Comparison of ENCODE assay signal across 8 cellular contexts in genomic region chr2:9143264-9143815, GRCh38.
A peak's percentile ranks its signal among the peaks of the same experiment; 100 is the strongest.
DNase-seq lines count a peak whose midpoint lies in the region; ATAC-seq and TF ChIP-seq lines count a peak whose summit lies in the region.

No MANE protein-coding gene starts in this region.

- DNase-seq in heart left ventricle (no peak), right cardiac atrium (no peak), breast epithelium (ENCODE audit: low spot score in 2 of 2) (no peak), upper lobe of right lung (no peak), COLO829 (ENCODE audit: low spot score) (no peak), GM03348 (ENCODE audit: low spot score) (no peak)
- DNase-seq in stimulated activated naive CD4-positive, alpha-beta T cell treated with Interleukin-2 at 50 U/mL for 16 hours (lab: John Stamatoyannopoulos, UW), result no peak

- peak overlapping the region in 10 of 12 donors; percentile 10 to 74 (median 59) for H3K27ac ChIP-seq in heart left ventricle
- H3K27ac ChIP-seq in right cardiac atrium (ENCODE audit: low read length), result no peak overlapping the region
- H3K27ac ChIP-seq in breast epithelium, result peak overlapping the region in 1 of 2 donors; percentile 8
- no peak overlapping the region for H3K27ac ChIP-seq in upper lobe of right lung

- 67 to 81% (median 75%) methylated on average over 10 to 11 of the region's 11 CpGs for WGBS in heart left ventricle, 4 donors
- 72% methylated on average over 11 of the region's 11 CpGs for WGBS in right cardiac atrium

- peaks cover 0 to 17% (median 10%) of the 10 kb centered on the region in 12 donors for H3K4me1 ChIP-seq in heart left ventricle
- H3K4me1 ChIP-seq in right cardiac atrium (ENCODE audit: control insufficient read depth, insufficient read depth, low read length), result no peaks in the 10 kb centered on the region
- peaks cover 4% of the 10 kb centered on the region in 2 donors for H3K4me1 ChIP-seq in breast epithelium
- H3K4me1 ChIP-seq in mucosa of stomach (ENCODE audit: control insufficient read depth, insufficient read depth, low read length), result peaks cover 49% of the 10 kb centered on the region
- peaks cover 6% of the 10 kb centered on the region for H3K4me1 ChIP-seq in upper lobe of right lung

- TF ChIP-seq CTCF in heart left ventricle (IDR thresholded peaks at IDR 0.05) (no peak), breast epithelium (IDR thresholded peaks at IDR 0.05) (no peak), upper lobe of right lung (IDR thresholded peaks at IDR 0.05) (no peak)

- H3K9me3 ChIP-seq in heart left ventricle, result no peaks in the 10 kb centered on the region
- no peaks in the 10 kb centered on the region for H3K9me3 ChIP-seq in right cardiac atrium (ENCODE audit: control insufficient read depth, low read length)
- no peaks in the 10 kb centered on the region for H3K9me3 ChIP-seq in breast epithelium
- no peaks in the 10 kb centered on the region for H3K9me3 ChIP-seq in mucosa of stomach (ENCODE audit: control insufficient read depth, low read length)
- no peaks in the 10 kb centered on the region for H3K9me3 ChIP-seq in upper lobe of right lung

- ATAC-seq in heart left ventricle, result peak in 1 of 4 donors; percentile 1
- no peak for ATAC-seq in right cardiac atrium
- no peak for ATAC-seq in upper lobe of right lung

- H3K9ac ChIP-seq in mucosa of stomach (ENCODE audit: low read length), result peak overlapping the region; percentile 22

- TF ChIP-seq POLR2A in heart left ventricle (IDR thresholded peaks at IDR 0.05) (no peak), breast epithelium (IDR thresholded peaks at IDR 0.05) (no peak)

- intact Hi-C loops in heart left ventricle (cut with DNase I), result loop anchor here in 9 of 10 donors (1.0 to 10.0 kb wide), 14 partner anchors 49 to 329 kb away; partner anchors contain the start of genes ASAP2 (in 3 of the 9), CPSF3 (in 3 of the 9), ITGB1BP1 (in 3 of the 9) and IAH1 (in 1 of the 9)
- intact Hi-C loops in right cardiac atrium (cut with DNase I), result loop anchor here (2.0 to 10.0 kb wide), 4 partner anchors 61 to 201 kb away; partner anchors contain the start of gene ASAP2 (in 1 of the 4)
- intact Hi-C loops in breast epithelium (cut with DNase I; ENCODE audit: low total_unique reads), result loop anchor here (10.0 kb wide), 1 partner anchor 201 kb away; no protein-coding TSS in a partner anchor
- intact Hi-C loops in upper lobe of right lung (cut with DNase I), result no loop called here

- H3K27me3 ChIP-seq in heart left ventricle, result peaks cover 0 to 4% (median 0%) of the 10 kb centered on the region in 9 donors
- no peaks in the 10 kb centered on the region for H3K27me3 ChIP-seq in right cardiac atrium (ENCODE audit: control insufficient read depth, insufficient read depth)
- no peaks in the 10 kb centered on the region for H3K27me3 ChIP-seq in breast epithelium
- no peaks in the 10 kb centered on the region for H3K27me3 ChIP-seq in mucosa of stomach (ENCODE audit: control insufficient read depth, insufficient read depth, low read length)
- no peaks in the 10 kb centered on the region for H3K27me3 ChIP-seq in upper lobe of right lung

- H3K4me3 ChIP-seq in heart left ventricle (peak overlapping the region in 9 of 12 donors; percentile 14 to 46 (median 30)), right cardiac atrium (ENCODE audit: low read length) (no peak overlapping the region), breast epithelium (peak overlapping the region in 2 of 3 donors; percentile 12 to 56), mucosa of stomach (ENCODE audit: low read length) (no peak overlapping the region), upper lobe of right lung (peak overlapping the region; percentile 27)

- H3K36me3 ChIP-seq in heart left ventricle (no peaks in the 10 kb centered on the region), breast epithelium (no peaks in the 10 kb centered on the region), mucosa of stomach (ENCODE audit: control insufficient read depth, insufficient read depth, low read length) (no peaks in the 10 kb centered on the region), upper lobe of right lung (no peaks in the 10 kb centered on the region)

Comparison
In these comparisons a context has a peak if more than half of its experiments do, and no peak if none do; other contexts are left out.
1. H3K27ac ChIP-seq: peak in heart left ventricle (10 of 12); none in right cardiac atrium (single experiment) and upper lobe of right lung (single experiment).
2. H3K4me3 ChIP-seq: peak in heart left ventricle (9 of 12), breast epithelium (2 of 3) and upper lobe of right lung (single experiment); none in right cardiac atrium (single experiment) and mucosa of stomach (single experiment).